In the genomic region with DNA sequence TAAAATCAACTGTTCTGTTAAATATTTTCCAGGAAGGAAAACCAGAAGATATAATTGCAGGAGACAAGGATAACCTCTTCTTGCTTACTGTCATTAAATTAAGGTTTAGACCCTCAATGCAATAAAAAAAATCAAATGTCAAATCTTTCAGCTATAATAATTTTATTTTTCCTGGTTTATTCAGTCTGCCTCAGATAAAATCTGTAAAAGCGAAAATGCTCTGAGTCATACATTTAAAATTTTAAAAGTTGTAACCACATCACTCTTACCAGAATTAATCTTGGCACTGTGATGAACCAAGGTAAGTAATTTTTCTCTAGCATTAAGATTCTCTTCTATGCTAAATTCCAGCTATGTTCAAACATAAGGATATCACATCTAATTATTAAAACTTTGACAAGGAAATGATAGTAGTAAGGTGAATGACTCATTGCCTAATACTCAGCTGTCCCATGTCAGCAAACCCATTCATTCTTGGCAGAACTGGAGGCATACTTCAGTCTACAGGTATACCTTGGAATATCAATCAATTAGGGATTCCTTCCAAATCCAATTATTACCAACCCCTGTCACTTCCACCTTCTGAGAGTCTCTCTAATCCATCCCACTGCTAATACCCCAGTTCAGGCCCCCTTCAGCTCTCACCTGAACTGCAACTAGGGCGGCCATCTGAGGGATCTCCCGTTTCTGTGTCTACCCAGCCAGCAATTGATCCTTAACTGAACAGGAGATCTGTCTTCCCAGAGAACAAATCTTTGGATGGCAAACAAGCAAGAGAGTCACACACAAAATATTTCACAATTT, we compare ENCODE assay signal across 19 cellular contexts.
DNase-seq lines count a peak whose midpoint lies in the region; ATAC-seq, FAIRE-seq and TF ChIP-seq lines count a peak whose summit lies in the region.
"Had no signal": no experiment of that assay in that cellular context is flagged by ENCODE, and none has a peak within 500 bp of the region (broad histone marks: within the 10 kb centered on the region; RNA-seq: fewer than 3 reads in every experiment).

No MANE protein-coding gene starts in this region.

- no peaks in the 10 kb centered on the region for H3K9me3 Mint-ChIP-seq in endodermal cell
- H3K9me3 Mint-ChIP-seq: H9 had no signal

- H3K9ac ChIP-seq in HepG2 (ENCODE audit: insufficient read depth, low read depth, low read length), result no peak overlapping the region
- no peak overlapping the region for H3K9ac ChIP-seq in endodermal cell (ENCODE audit: extremely low read depth, low read length, poor library complexity, severe bottlenecking)
- H3K9ac ChIP-seq: BLaER1 treated with 17β-estradiol and CSF1 and Interleukin-3, amounts not matched to agents 10 nM and 100 nM had no signal

- H3K27me3 Mint-ChIP-seq in endodermal cell (ENCODE audit: insufficient read depth), result no peaks in the 10 kb centered on the region

- TF ChIP-seq RAD21 in HepG2 (CRISPR knock-in tag; IDR thresholded peaks at IDR 0.05), result no peak

- H3K27me3 ChIP-seq in right lobe of liver (no peaks in the 10 kb centered on the region), HepG2 (ENCODE audit: control insufficient read depth in 1 of 2, insufficient read depth in 2 of 2, low read length in 2 of 2) (no peaks in the 10 kb centered on the region), endodermal cell (ENCODE audit: control insufficient read depth, insufficient read depth, low read length, poor library complexity, severe bottlenecking) (no peaks in the 10 kb centered on the region), upper lobe of right lung (no peaks in the 10 kb centered on the region)
- H3K27me3 ChIP-seq: BLaER1 treated with 17β-estradiol and CSF1 and Interleukin-3, amounts not matched to agents 10 nM and 100 nM had no signal

- no peak for FAIRE-seq in HepG2 (lab: Jason Lieb, UNC)
- FAIRE-seq: GM12878 had no signal

- H3K36me3 Mint-ChIP-seq in endodermal cell (ENCODE audit: low read depth), result no peaks in the 10 kb centered on the region
- H3K36me3 Mint-ChIP-seq: CD8-positive, alpha-beta memory T cell had no signal

- H3K4me1 ChIP-seq in right lobe of liver (no peaks in the 10 kb centered on the region), HepG2 (ENCODE audit: insufficient read depth, low read length) (no peaks in the 10 kb centered on the region), endodermal cell (ENCODE audit: control insufficient read depth, insufficient read depth, low read length) (no peaks in the 10 kb centered on the region), upper lobe of right lung (no peaks in the 10 kb centered on the region)
- H3K4me1 ChIP-seq: BLaER1 treated with 17β-estradiol and CSF1 and Interleukin-3, amounts not matched to agents 10 nM and 100 nM had no signal

- H3K9me3 ChIP-seq in right lobe of liver (no peaks in the 10 kb centered on the region), HepG2 (ENCODE audit: low read length) (no peaks in the 10 kb centered on the region), endodermal cell (ENCODE audit: control insufficient read depth, low read length) (no peaks in the 10 kb centered on the region), upper lobe of right lung (no peaks in the 10 kb centered on the region)
- H3K9me3 ChIP-seq: BLaER1 treated with 17β-estradiol and CSF1 and Interleukin-3, amounts not matched to agents 10 nM and 100 nM had no signal

- H3K36me3 ChIP-seq in right lobe of liver (no peaks in the 10 kb centered on the region), HepG2 (replicated peaks in 1 of 2; ENCODE audit: control insufficient read depth in 1 of 2, insufficient read depth in 2 of 2, low read length in 2 of 2) (no peaks in the 10 kb centered on the region), endodermal cell (ENCODE audit: control insufficient read depth, insufficient read depth, low read length) (no peaks in the 10 kb centered on the region), upper lobe of right lung (no peaks in the 10 kb centered on the region)
- H3K36me3 ChIP-seq: BLaER1 treated with 17β-estradiol and CSF1 and Interleukin-3, amounts not matched to agents 10 nM and 100 nM had no signal

- H3K27ac Mint-ChIP-seq in endodermal cell, result no peak overlapping the region
- H3K27ac Mint-ChIP-seq: B cell; CD8-positive, alpha-beta memory T cell; H9 had no signal

- BruUV-seq in HepG2 (replicated peaks; lab: Mats Ljungman, UMichigan), result no TSS peak

- in situ Hi-C loops in HepG2 (cut with HindIII; ENCODE audit: extremely low pct_ligation_motif_present, low pct_unique_long_range_greater_than_20kb), result loop anchor here (25.0 kb wide), 1 partner anchor 694 kb away; no protein-coding TSS in a partner anchor

- TF ChIP-seq EP300 in HepG2 (IDR thresholded peaks at IDR 0.05; ENCODE audit: low read depth in 2 of 2, low read length in 2 of 2) (no peak), HepG2 (CRISPR knock-in tag; IDR thresholded peaks at IDR 0.05; ENCODE audit: borderline replicate concordance) (no peak)

- H4K20me1 ChIP-seq in HepG2 (ENCODE audit: insufficient read depth, low read length), result no peaks in the 10 kb centered on the region
- H4K20me1 ChIP-seq: BLaER1 treated with 17β-estradiol and CSF1 and Interleukin-3, amounts not matched to agents 10 nM and 100 nM had no signal

- POLR2A ChIA-PET in HepG2 (lab: Yijun Ruan, JAX), result no interaction called here

- intact Hi-C loops in right lobe of liver (cut with DNase I), result no loop called here
- intact Hi-C loops in HepG2 (cut with micrococcal nuclease; ENCODE audit: unreplicated experiment), result no loop called here
- intact Hi-C loops in upper lobe of right lung (cut with DNase I), result no loop called here

- no peaks in the 10 kb centered on the region for H3K4me1 Mint-ChIP-seq in endodermal cell
- H3K4me1 Mint-ChIP-seq: B cell; CD8-positive, alpha-beta memory T cell had no signal

- no peaks in the 10 kb centered on the region for H3K79me2 ChIP-seq in HepG2 (ENCODE audit: insufficient read depth, low read length)

- no peak overlapping the region for H3K4me3 ChIP-seq in right lobe of liver
- no peak overlapping the region for H3K4me3 ChIP-seq in HepG2 (replicated peaks in 1 of 3; ENCODE audit: insufficient read depth in 1 of 3, low read depth in 2 of 3, low read length in 3 of 3)
- no peak overlapping the region for H3K4me3 ChIP-seq in endodermal cell (ENCODE audit: low read length)
- H3K4me3 ChIP-seq in upper lobe of right lung, result no peak overlapping the region
- H3K4me3 ChIP-seq: BLaER1 treated with 17β-estradiol and CSF1 and Interleukin-3, amounts not matched to agents 10 nM and 100 nM; GM12878 had no signal

- CTCF ChIA-PET in HepG2 (lab: Yijun Ruan, JAX; ENCODE audit: low intra/inter-chr PET ratio, low total read pairs), result no interaction called here

- TF ChIP-seq CTCF in right lobe of liver (IDR thresholded peaks at IDR 0.05), result no peak
- no peak for TF ChIP-seq CTCF in HepG2 (CRISPR knock-in tag; IDR thresholded peaks at IDR 0.05)
- peak; percentile 17 for TF ChIP-seq CTCF in endodermal cell (conservative IDR thresholded peaks at IDR 0.05)
- TF ChIP-seq CTCF in upper lobe of right lung (IDR thresholded peaks at IDR 0.05), result no peak

- H2AFZ ChIP-seq in HepG2 (ENCODE audit: low read length), result no peak overlapping the region

- no peak overlapping the region for H3K4me2 ChIP-seq in HepG2 (ENCODE audit: low read depth, low read length)
- H3K4me2 ChIP-seq: BLaER1 treated with 17β-estradiol and CSF1 and Interleukin-3, amounts not matched to agents 10 nM and 100 nM had no signal

- 50% methylated on average over 3 of the region's 3 CpGs for WGBS in right lobe of liver (ENCODE audit: insufficient coverage, low coverage, low lambda C conversion rate, missing lambda C conversion rate)
- WGBS in HepG2 (ENCODE audit: low lambda C conversion rate), result 3% methylated on average over 3 of the region's 3 CpGs
- 90 to 92% methylated on average over 3 of the region's 3 CpGs for WGBS in endodermal cell (ENCODE audit: insufficient coverage in 1 of 2, insufficient read length in 1 of 2), 2 experiments

- ATAC-seq in right lobe of liver (peak; percentile 21 to 80 (median 39)), HepG2 (no peak), upper lobe of right lung (no peak)
- ATAC-seq: GM12878 had no signal

- TF ChIP-seq POLR2A in right lobe of liver (IDR thresholded peaks at IDR 0.05) (no peak), HepG2 (IDR thresholded peaks at IDR 0.05; ENCODE audit: insufficient read depth in 1 of 2, low read depth in 2 of 2, low read length in 2 of 2) (no peak)

- H3K27ac ChIP-seq in right lobe of liver (no peak overlapping the region), HepG2 (ENCODE audit: extremely low read length, insufficient read depth, low read length) (no peak overlapping the region), endodermal cell (ENCODE audit: low read depth, low read length) (no peak overlapping the region), upper lobe of right lung (no peak overlapping the region)
- H3K27ac ChIP-seq: BLaER1 treated with 17β-estradiol and CSF1 and Interleukin-3, amounts not matched to agents 10 nM and 100 nM had no signal

- DNase-seq in right lobe of liver (no peak), HepG2 (ENCODE audit: low spot score) (no peak), endodermal cell (no peak), kidney tubule cell (ENCODE audit: low spot score) (peak; percentile 19), upper lobe of right lung (no peak), OCI-M2 (lab: John Stamatoyannopoulos, UW; ENCODE audit: unreplicated experiment) (no peak)
- DNase-seq in stimulated activated CD4-positive, alpha-beta T cell treated with anti-CD3 and anti-CD28 coated beads, Interleukin-4, amount 100 ng/mL, for 24 hours, result no peak
- DNase-seq: CD8-positive, alpha-beta memory T cell; COR-L47; DMS 273 treated with DMSO at 0.1 percent for 48 hours; DMS53; DND-41; EL; GOT3; H9; IMR-90 had no signal

- no peak overlapping the region for H3K4me3 Mint-ChIP-seq in endodermal cell
- H3K4me3 Mint-ChIP-seq: B cell; CD8-positive, alpha-beta memory T cell; H9 had no signal

TF ChIP-seq in HepG2, 621 proteins besides CTCF, POLR2A, EP300 and RAD21:
- no peak for TF ChIP-seq AHR (CRISPR knock-in tag; IDR thresholded peaks at IDR 0.05)
- TF ChIP-seq BRCA1 (CRISPR knock-in tag; IDR thresholded peaks at IDR 0.05), result no peak
TF ChIP-seq in HepG2: peak in this region for 0.

Comparison
In these comparisons a context has a peak if more than half of its experiments do, and no peak if none do; other contexts are left out.
1. ATAC-seq: peak in right lobe of liver (4 of 4); none in HepG2 (single experiment) and upper lobe of right lung (single experiment).